Comparison of ENCODE assay signal across 8 cellular contexts in genomic region chr4:78776031-78776728, GRCh38. TPM values are rescaled to one million over a fixed set of nuclear protein-coding genes. Genes with fewer than 3 reads are reported as not detected.
DNase-seq lines count a peak whose midpoint lies in the region; ATAC-seq lines count a peak whose summit lies in the region.

Gene BMP2K, plus strand, starts transcription at chr4:78776350. Its CDS starts 194 bp downstream, at chr4:78776544.

- ATAC-seq in GM18861 (IDR thresholded peaks at IDR 0.05; ENCODE audit: unreplicated experiment) (peak; percentile 41), HG03066 (IDR thresholded peaks at IDR 0.05; ENCODE audit: low read depth, unreplicated experiment) (peak; percentile 56)

- DNase-seq in AML-193 (lab: John Stamatoyannopoulos, UW) (peak; percentile 76 to 81), NCI-H510A treated with DMSO at 0.1 percent for 48 hours (lab: John Stamatoyannopoulos, UW) (peak; percentile 63), mesenchymal stem cell (peak; percentile 78)
- DNase-seq in effector memory CD4-positive, alpha-beta T cell = peak; percentile 67 to 73 (median 72)
- DNase-seq in stimulated activated CD8-positive, alpha-beta memory T cell treated with anti-CD3 and anti-CD28 coated beads, Interleukin-12 subunit alpha, Interleukin-12 subunit beta, amount 100 ng/mL, for 4 hours (ENCODE audit: low read depth) = peak; percentile 72

- peak within 1 kb of the TSS; percentile 89 for H3K4me3 ChIP-seq in effector memory CD4-positive, alpha-beta T cell (ENCODE audit: insufficient read depth, low read depth, low read length, poor library complexity, severe bottlenecking)
- H3K4me3 ChIP-seq in mesenchymal stem cell (ENCODE audit: insufficient read depth in 1 of 2, low read depth in 1 of 2, low read length in 2 of 2) = peak within 1 kb of the TSS; percentile 87 to 92

- peak within 1 kb of the TSS; percentile 100 for H2BK15ac ChIP-seq in mesenchymal stem cell (ENCODE audit: low read depth, poor library complexity, severe bottlenecking)

- POLR2A ChIA-PET in activated CD8-positive, alpha-beta memory T cell treated with anti-CD3 and anti-CD28 coated beads for 36 hours (lab: Charles Lee) = no interaction called here

- peaks cover 4% of the 10 kb centered on the region for H3K4me1 ChIP-seq in effector memory CD4-positive, alpha-beta T cell (ENCODE audit: control insufficient read depth, insufficient read depth, low read length, poor library complexity, severe bottlenecking)
- H3K4me1 ChIP-seq in mesenchymal stem cell (ENCODE audit: control insufficient read depth, insufficient read depth, low read depth, low read length) = no peaks in the 10 kb centered on the region

- peak within 1 kb of the TSS; percentile 98 for H3K4ac ChIP-seq in mesenchymal stem cell (ENCODE audit: low read depth in 1 of 2, low read length in 2 of 2)

- peak within 1 kb of the TSS; percentile 97 for H3K9ac ChIP-seq in mesenchymal stem cell (ENCODE audit: low read length)

- peak within 1 kb of the TSS; percentile 79 to 100 for H3K18ac ChIP-seq in mesenchymal stem cell (ENCODE audit: low read depth in 1 of 2, low read length in 2 of 2)

- H3K9me3 ChIP-seq in effector memory CD4-positive, alpha-beta T cell (ENCODE audit: control insufficient read depth, low read length) = no peaks in the 10 kb centered on the region
- H3K9me3 ChIP-seq in mesenchymal stem cell (ENCODE audit: control insufficient read depth, low read length) = no peaks in the 10 kb centered on the region

- H3K23ac ChIP-seq in mesenchymal stem cell (ENCODE audit: low read length in 2 of 2) = peak within 1 kb of the TSS in 1 of 2 experiments; percentile 94

- H3K36me3 ChIP-seq in effector memory CD4-positive, alpha-beta T cell (ENCODE audit: control insufficient read depth, insufficient read depth, low read length) = no peaks in the 10 kb centered on the region
- no peaks in the 10 kb centered on the region for H3K36me3 ChIP-seq in mesenchymal stem cell (ENCODE audit: control insufficient read depth in 1 of 2, insufficient read depth in 2 of 2, low read depth in 1 of 2, low read length in 2 of 2)

- no peak within 1 kb of the TSS for H2AK5ac ChIP-seq in mesenchymal stem cell (ENCODE audit: low read length, severe bottlenecking)

- H3K14ac ChIP-seq in mesenchymal stem cell (ENCODE audit: low read length in 2 of 2) = peak within 1 kb of the TSS; percentile 74 to 83

- peak within 1 kb of the TSS; percentile 100 for H4K8ac ChIP-seq in mesenchymal stem cell (ENCODE audit: low read length)

- H3K79me1 ChIP-seq in mesenchymal stem cell (replicated peaks; ENCODE audit: low read length, poor library complexity, severe bottlenecking) = no peaks in the 10 kb centered on the region

- no peaks in the 10 kb centered on the region for H3K27me3 ChIP-seq in effector memory CD4-positive, alpha-beta T cell (replicated peaks; ENCODE audit: control insufficient read depth, insufficient read depth, low read length, poor library complexity, severe bottlenecking)
- H3K27me3 ChIP-seq in mesenchymal stem cell (ENCODE audit: control insufficient read depth in 1 of 2, insufficient read depth in 1 of 2, low read length in 2 of 2) = no peaks in the 10 kb centered on the region

- H2BK5ac ChIP-seq in mesenchymal stem cell (ENCODE audit: low read depth, low read length, poor library complexity, severe bottlenecking) = peak within 1 kb of the TSS; percentile 96

- H3K4me2 ChIP-seq in mesenchymal stem cell (ENCODE audit: low read length, poor library complexity, severe bottlenecking) = peak within 1 kb of the TSS; percentile 78

- peak within 1 kb of the TSS; percentile 98 for H4K91ac ChIP-seq in mesenchymal stem cell (ENCODE audit: low read length)

- H2BK120ac ChIP-seq in mesenchymal stem cell (ENCODE audit: low read depth, low read length) = peak within 1 kb of the TSS; percentile 98

- H2AFZ ChIP-seq in mesenchymal stem cell (ENCODE audit: low read depth, low read length) = peak within 1 kb of the TSS; percentile 55

- H2BK12ac ChIP-seq in mesenchymal stem cell (ENCODE audit: low read length in 2 of 2) = peak within 1 kb of the TSS in 1 of 2 experiments; percentile 57

- under 1% methylated on average over 55 of the region's 100 CpGs for WGBS in mesenchymal stem cell

- H3K27ac ChIP-seq in effector memory CD4-positive, alpha-beta T cell (ENCODE audit: insufficient read depth, low read length, poor library complexity, severe bottlenecking) = peak within 1 kb of the TSS; percentile 75
- H3K27ac ChIP-seq in mesenchymal stem cell (ENCODE audit: low read length, poor library complexity, severe bottlenecking) = peak within 1 kb of the TSS; percentile 98

- CTCF ChIA-PET in activated CD8-positive, alpha-beta memory T cell treated with anti-CD3 and anti-CD28 coated beads for 36 hours (lab: Charles Lee) = no interaction called here

RNA-seq across cellular contexts. Expression of gene BMP2K, which starts in this region (rescaled TPM):
- 10 to 100 TPM; 16.4 to 17.8 TPM for total RNA-seq in activated CD8-positive, alpha-beta memory T cell treated with anti-CD3 and anti-CD28 coated beads for 36 hours
- 25.5 TPM for polyA plus RNA-seq in mesenchymal stem cell (2013, experiment 1 of 2)
- 24.1 TPM for polyA plus RNA-seq in mesenchymal stem cell (2013, experiment 2 of 2)

Comparison
In these comparisons a context has a peak if more than half of its experiments do, and no peak if none do; other contexts are left out.
1. Peak in every context shown above with its lines: DNase-seq, ATAC-seq, H3K4me3 ChIP-seq and H3K27ac ChIP-seq.